ENCODE assay signal across 24 cellular contexts in the genomic region with DNA sequence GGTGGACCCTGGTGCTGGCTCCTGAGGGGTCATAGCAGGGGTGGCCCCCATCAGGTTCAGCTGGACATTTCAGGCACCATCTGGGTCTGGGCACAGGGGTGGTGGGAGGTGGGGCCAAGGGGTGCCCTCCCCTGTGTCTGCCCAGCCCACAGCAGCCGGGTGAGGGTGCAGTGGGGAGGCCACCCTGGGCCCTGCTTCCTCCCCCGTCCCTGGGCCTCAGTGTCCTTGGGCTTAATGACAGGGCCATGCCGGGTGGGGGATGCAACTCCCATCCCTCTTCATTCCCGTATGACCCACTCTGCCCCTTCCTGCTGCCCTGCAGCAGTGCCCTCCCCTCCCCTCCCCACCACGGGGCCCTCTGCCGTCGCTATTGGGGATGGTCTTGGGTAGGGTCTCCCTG. TPM values are rescaled to one million over a fixed set of nuclear protein-coding genes. Genes with fewer than 3 reads are reported as not detected.
DNase-seq lines count a peak whose midpoint lies in the region; ATAC-seq and TF ChIP-seq lines count a peak whose summit lies in the region.
"Had no signal": no experiment of that assay in that cellular context is flagged by ENCODE, and none has a peak within 500 bp of the region (broad histone marks: within the 10 kb centered on the region; RNA-seq: fewer than 3 reads in every experiment).

No MANE protein-coding gene starts in this region.

- in situ Hi-C loops in Panc1 (cut with HindIII; ENCODE audit: low pct_unique_long_range_greater_than_20kb, low sequenced_read_pairs): no loop called here

- intact Hi-C loops in Panc1 (cut with micrococcal nuclease; ENCODE audit: unreplicated experiment) (no loop called here), prostate gland (cut with DNase I) (no loop called here)

- no peak overlapping the region for H2BK120ac ChIP-seq in mesenchymal stem cell (ENCODE audit: low read depth, low read length)

- ATAC-seq in Panc1 (0 out of 2 replicates have a peak, but pooled peaks have one; percentile 10), HG03175 (IDR thresholded peaks at IDR 0.05; ENCODE audit: unreplicated experiment) (no peak)
- ATAC-seq in stimulated activated effector memory CD8-positive, alpha-beta T cell treated with anti-CD3 and anti-CD28 coated beads, Interleukin-12 subunit alpha, Interleukin-12 subunit beta, amount 100 ng/mL, for 72 hours: peak; percentile 27

- no peaks in the 10 kb centered on the region for H3K36me3 Mint-ChIP-seq in activated naive CD4-positive, alpha-beta T cell treated with anti-CD3 and anti-CD28 coated beads, Interleukin-2, amount 50 U/mL, for 24 hours
- H3K36me3 Mint-ChIP-seq in stimulated activated effector memory CD8-positive, alpha-beta T cell treated with anti-CD3 and anti-CD28 coated beads, Interleukin-12 subunit alpha, Interleukin-12 subunit beta, amount 100 ng/mL, for 72 hours: peaks cover 2% of the 10 kb centered on the region
- H3K36me3 Mint-ChIP-seq: CD4-positive, CD25-positive, alpha-beta regulatory T cell; IgD-negative memory B cell had no signal

- DNase-seq in activated naive CD4-positive, alpha-beta T cell treated with Interleukin-2 at 50 U/mL for 16 hours: no peak
- DNase-seq in Panc1 (ENCODE audit: low read depth, low spot score) (no peak), mesenchymal stem cell (no peak), SIG-M5 treated with dmso at 0.1 percent for 504 hours (lab: John Stamatoyannopoulos, UW; ENCODE audit: unreplicated experiment) (no peak), prostate gland (ENCODE audit: low spot score) (no peak)
- no peak for DNase-seq in stimulated activated effector memory CD8-positive, alpha-beta T cell treated with anti-CD3 and anti-CD28 coated beads, Interleukin-12 subunit alpha, Interleukin-12 subunit beta, amount 100 ng/mL, for 72 hours (ENCODE audit: low spot score in 2 of 2)
- DNase-seq: CD4-positive, CD25-positive, alpha-beta regulatory T cell; HFFc6; NCI-H1048; NCI-H1417; NCI-H1694; NCI-H2081; NCI-H2227 treated with DMSO at 0.1 percent for 48 hours; NCI-H526 treated with DMSO at 0.1 percent for 48 hours; Peyer's patch; SJCRH30 had no signal

- BruUV-seq in Panc1 (replicated peaks; lab: Mats Ljungman, UMichigan): no TSS peak

- no peaks in the 10 kb centered on the region for H3K4me1 Mint-ChIP-seq in activated naive CD4-positive, alpha-beta T cell treated with anti-CD3 and anti-CD28 coated beads, Interleukin-2, amount 50 U/mL, for 24 hours
- no peaks in the 10 kb centered on the region for H3K4me1 Mint-ChIP-seq in stimulated activated effector memory CD8-positive, alpha-beta T cell treated with anti-CD3 and anti-CD28 coated beads, Interleukin-12 subunit alpha, Interleukin-12 subunit beta, amount 100 ng/mL, for 72 hours
- H3K4me1 Mint-ChIP-seq: IgD-negative memory B cell had no signal

- no peak overlapping the region for H3K18ac ChIP-seq in mesenchymal stem cell (ENCODE audit: low read depth in 1 of 2, low read length in 2 of 2)

- peaks cover 11% of the 10 kb centered on the region for H3K4me1 ChIP-seq in Panc1 (ENCODE audit: control insufficient read depth, insufficient read depth, low read length)
- peaks cover 31% of the 10 kb centered on the region for H3K4me1 ChIP-seq in mesenchymal stem cell (ENCODE audit: control insufficient read depth, insufficient read depth, low read depth, low read length)
- H3K4me1 ChIP-seq in prostate gland (replicated peaks): peaks cover 9% of the 10 kb centered on the region

- no peak overlapping the region for H3K4me3 Mint-ChIP-seq in activated naive CD4-positive, alpha-beta T cell treated with anti-CD3 and anti-CD28 coated beads, Interleukin-2, amount 50 U/mL, for 24 hours
- no peak overlapping the region for H3K4me3 Mint-ChIP-seq in stimulated activated effector memory CD8-positive, alpha-beta T cell treated with anti-CD3 and anti-CD28 coated beads, Interleukin-12 subunit alpha, Interleukin-12 subunit beta, amount 100 ng/mL, for 72 hours
- H3K4me3 Mint-ChIP-seq: CD4-positive, CD25-positive, alpha-beta regulatory T cell; HFFc6; IgD-negative memory B cell had no signal

- H3K27me3 Mint-ChIP-seq in activated naive CD4-positive, alpha-beta T cell treated with anti-CD3 and anti-CD28 coated beads, Interleukin-2, amount 50 U/mL, for 24 hours: no peaks in the 10 kb centered on the region
- H3K27me3 Mint-ChIP-seq: CD4-positive, CD25-positive, alpha-beta regulatory T cell; IgD-negative memory B cell had no signal

- CTCF ChIA-PET in Panc1 (lab: Charles Lee): no interaction called here

- no peaks in the 10 kb centered on the region for H3K27me3 ChIP-seq in Panc1 (ENCODE audit: control insufficient read depth, insufficient read depth, low read length)
- H3K27me3 ChIP-seq in mesenchymal stem cell (ENCODE audit: control insufficient read depth in 1 of 2, insufficient read depth in 1 of 2, low read length in 2 of 2): no peaks in the 10 kb centered on the region
- no peaks in the 10 kb centered on the region for H3K27me3 ChIP-seq in prostate gland (replicated peaks; ENCODE audit: insufficient read depth)
- H3K27me3 ChIP-seq: BLaER1, Peyer's patch had no signal

- H3K36me3 ChIP-seq in Panc1 (ENCODE audit: control insufficient read depth, insufficient read depth, low read length) (no peaks in the 10 kb centered on the region; the same call in 1 of the 2 replicates), mesenchymal stem cell (ENCODE audit: control insufficient read depth in 1 of 2, insufficient read depth in 2 of 2, low read depth in 1 of 2, low read length in 2 of 2) (peaks cover 0 to 13% of the 10 kb centered on the region in 2 experiments), prostate gland (no peaks in the 10 kb centered on the region)
- H3K36me3 ChIP-seq: Peyer's patch, SJCRH30 had no signal

- H3K27ac ChIP-seq in Panc1 (ENCODE audit: low read length) (no peak overlapping the region), mesenchymal stem cell (ENCODE audit: low read length, poor library complexity, severe bottlenecking) (no peak overlapping the region), prostate gland (no peak overlapping the region)
- H3K27ac ChIP-seq: BLaER1, GM23248, Peyer's patch, SJCRH30 had no signal

- H2BK5ac ChIP-seq in mesenchymal stem cell (ENCODE audit: low read depth, low read length, poor library complexity, severe bottlenecking): no peak overlapping the region

- H3K9me3 ChIP-seq in Panc1 (ENCODE audit: control insufficient read depth, insufficient read depth, low read depth, low read length) (no peaks in the 10 kb centered on the region), mesenchymal stem cell (ENCODE audit: control insufficient read depth, low read length) (no peaks in the 10 kb centered on the region), prostate gland (no peaks in the 10 kb centered on the region)
- H3K9me3 ChIP-seq: BLaER1, Peyer's patch, SJCRH30 had no signal

- WGBS in mesenchymal stem cell: 95% methylated on average over 4 of the region's 7 CpGs
- WGBS in prostate gland: 80% methylated on average over 7 of the region's 7 CpGs

- POLR2A ChIA-PET in Panc1 (lab: Charles Lee): no interaction called here

- H3K27ac Mint-ChIP-seq in activated naive CD4-positive, alpha-beta T cell treated with anti-CD3 and anti-CD28 coated beads, Interleukin-2, amount 50 U/mL, for 24 hours: peak overlapping the region; percentile 23
- H3K27ac Mint-ChIP-seq in stimulated activated effector memory CD8-positive, alpha-beta T cell treated with anti-CD3 and anti-CD28 coated beads, Interleukin-12 subunit alpha, Interleukin-12 subunit beta, amount 100 ng/mL, for 72 hours: no peak overlapping the region
- H3K27ac Mint-ChIP-seq: CD4-positive, CD25-positive, alpha-beta regulatory T cell; HFFc6; IgD-negative memory B cell had no signal

- H3K4me3 ChIP-seq in Panc1 (ENCODE audit: low read depth in 2 of 2, low read length in 2 of 2): no peak overlapping the region
- H3K4me3 ChIP-seq in mesenchymal stem cell (ENCODE audit: insufficient read depth in 1 of 2, low read depth in 1 of 2, low read length in 2 of 2): no peak overlapping the region
- no peak overlapping the region for H3K4me3 ChIP-seq in prostate gland
- H3K4me3 ChIP-seq: BLaER1, GM23248, Peyer's patch, SJCRH30 had no signal

- TF ChIP-seq POLR2A in prostate gland (IDR thresholded peaks at IDR 0.05): no peak

- peaks cover 2% of the 10 kb centered on the region for H3K79me1 ChIP-seq in mesenchymal stem cell (replicated peaks; ENCODE audit: low read length, poor library complexity, severe bottlenecking)

- TF ChIP-seq CTCF in Panc1 (IDR thresholded peaks at IDR 0.05) (no peak), prostate gland (IDR thresholded peaks at IDR 0.05) (no peak)

- no peak overlapping the region for H2BK15ac ChIP-seq in mesenchymal stem cell (ENCODE audit: low read depth, poor library complexity, severe bottlenecking)

- H3K14ac ChIP-seq in mesenchymal stem cell (ENCODE audit: low read length in 2 of 2): no peak overlapping the region

- H3K4me2 ChIP-seq in mesenchymal stem cell (ENCODE audit: low read length, poor library complexity, severe bottlenecking): no peak overlapping the region
- H3K4me2 ChIP-seq: BLaER1 had no signal

- H3K4ac ChIP-seq in mesenchymal stem cell (ENCODE audit: low read depth in 1 of 2, low read length in 2 of 2): no peak overlapping the region

- H2BK12ac ChIP-seq in mesenchymal stem cell (ENCODE audit: low read length in 2 of 2): no peak overlapping the region

- no peak overlapping the region for H4K8ac ChIP-seq in mesenchymal stem cell (ENCODE audit: low read length)

- peak overlapping the region; percentile 9 for H4K91ac ChIP-seq in mesenchymal stem cell (ENCODE audit: low read length)

- H2AK5ac ChIP-seq in mesenchymal stem cell (ENCODE audit: low read length, severe bottlenecking): no peak overlapping the region

- no peak overlapping the region for H3K23ac ChIP-seq in mesenchymal stem cell (ENCODE audit: low read length in 2 of 2)

- no peaks in the 10 kb centered on the region for H3K9me3 Mint-ChIP-seq in activated naive CD4-positive, alpha-beta T cell treated with anti-CD3 and anti-CD28 coated beads, Interleukin-2, amount 50 U/mL, for 24 hours
- no peaks in the 10 kb centered on the region for H3K9me3 Mint-ChIP-seq in stimulated activated effector memory CD8-positive, alpha-beta T cell treated with anti-CD3 and anti-CD28 coated beads, Interleukin-12 subunit alpha, Interleukin-12 subunit beta, amount 100 ng/mL, for 72 hours
- H3K9me3 Mint-ChIP-seq: CD4-positive, CD25-positive, alpha-beta regulatory T cell; IgD-negative memory B cell had no signal

- no peak overlapping the region for H3K9ac ChIP-seq in mesenchymal stem cell (ENCODE audit: low read length)
- H3K9ac ChIP-seq: BLaER1, GM23248 had no signal

- H2AFZ ChIP-seq in mesenchymal stem cell (ENCODE audit: low read depth, low read length): no peak overlapping the region
- H2AFZ ChIP-seq: GM23248 had no signal

RNA-seq across cellular contexts. Expression of a gene that starts 10.7 kb away (rescaled TPM):
- total RNA-seq in Panc1 (2021; ENCODE audit: unreplicated experiment): 32.7 TPM
- polyA plus RNA-seq in Panc1 (2012; ENCODE audit: insufficient read length): 46.0 TPM
- polyA plus RNA-seq in mesenchymal stem cell (2013, experiment 1 of 2): 5.6 TPM
- polyA plus RNA-seq in mesenchymal stem cell (2013, experiment 2 of 2): 4.8 TPM
- 1 to 10 TPM in 1 of 2 donors, under 1 TPM in 1; 0.18 to 8.9 TPM for total RNA-seq in prostate gland
- total RNA-seq: SJCRH30 had no signal
- polyA plus RNA-seq: IgD-negative memory B cell had no signal

RNA-seq across cellular contexts. Expression of a gene that starts 25.7 kb away (rescaled TPM):
- total RNA-seq in Panc1 (2021; ENCODE audit: unreplicated experiment) (965 TPM), prostate gland (over 10,000 TPM in 1 of 2 donors, 1,000 to 10,000 TPM in 1; 6,889 to 11,644 TPM)
- 1,813 TPM for polyA plus RNA-seq in Panc1 (2012; ENCODE audit: insufficient read length)
- polyA plus RNA-seq in mesenchymal stem cell (2013, experiment 1 of 2): 2,898 TPM
- polyA plus RNA-seq in mesenchymal stem cell (2013, experiment 2 of 2): 2,946 TPM

RNA-seq across cellular contexts. Expression of a gene that starts 27.2 kb away (rescaled TPM):
- total RNA-seq in Panc1 (2021; ENCODE audit: unreplicated experiment) (0.18 TPM), prostate gland (100 to 1,000 TPM in 1 of 2 donors, not detected in 1; 274 TPM)
- 0.78 TPM for polyA plus RNA-seq in Panc1 (2012; ENCODE audit: insufficient read length)
- polyA plus RNA-seq in mesenchymal stem cell (2013, experiment 1 of 2): not detected
- not detected for polyA plus RNA-seq in mesenchymal stem cell (2013, experiment 2 of 2)
- total RNA-seq: CD4-positive, CD25-positive, alpha-beta regulatory T cell; Daoy; G401; GM23248; HFFc6 had no signal
- polyA plus RNA-seq: AG04450; CD4-positive, CD25-positive, alpha-beta regulatory T cell; GM23248; IgD-negative memory B cell had no signal
